Comparison of ENCODE assay signal across 14 cellular contexts in genomic region chr12:52362118-52362726, GRCh38. TPM values are rescaled to one million over a fixed set of nuclear protein-coding genes. Genes with fewer than 3 reads are reported as not detected.
DNase-seq lines count a peak whose midpoint lies in the region; ATAC-seq and TF ChIP-seq lines count a peak whose summit lies in the region.
"Had no signal": no experiment of that assay in that cellular context is flagged by ENCODE, and none has a peak within 500 bp of the region (broad histone marks: within the 10 kb centered on the region; RNA-seq: fewer than 3 reads in every experiment).

No MANE protein-coding gene starts in this region.

- H2AFZ ChIP-seq in GM23338 = no peak overlapping the region

- H3K4me2 ChIP-seq in GM23338 = no peak overlapping the region

- H3K27me3 ChIP-seq in GM23338 (ENCODE audit: insufficient read depth) = no peaks in the 10 kb centered on the region
- H3K27me3 ChIP-seq in kidney epithelial cell (ENCODE audit: control insufficient read depth, insufficient read depth, low read length) = peaks cover 14% of the 10 kb centered on the region
- H3K27me3 ChIP-seq: ascending aorta had no signal

- H3K4me1 Mint-ChIP-seq in GM23338 = peaks cover 9% of the 10 kb centered on the region

- H3K79me2 ChIP-seq in GM23338 (replicated peaks; ENCODE audit: insufficient read depth) = no peaks in the 10 kb centered on the region

- no peaks in the 10 kb centered on the region for H3K4me1 ChIP-seq in GM23338 (ENCODE audit: insufficient read depth)
- H3K4me1 ChIP-seq: ascending aorta, esophagus muscularis mucosa had no signal

- TF ChIP-seq CTCF in GM23338 (conservative IDR thresholded peaks at IDR 0.05; ENCODE audit: low read depth in 2 of 2) = peak; percentile 63 to 64
- peak; percentile 19; the same call in 1 of the 2 replicates for TF ChIP-seq CTCF in VCaP (conservative IDR thresholded peaks at IDR 0.05)
- TF ChIP-seq CTCF in kidney epithelial cell (IDR thresholded peaks at IDR 0.05; ENCODE audit: insufficient read depth, low read length, poor library complexity, severe bottlenecking) = peak; percentile 16

- no peak overlapping the region for H3K4me3 Mint-ChIP-seq in GM23338

- H3K9me3 Mint-ChIP-seq in GM23338 = no peaks in the 10 kb centered on the region

- no peak overlapping the region for H3K27ac Mint-ChIP-seq in GM23338

- H4K20me1 ChIP-seq in GM23338 (replicated peaks; ENCODE audit: insufficient read depth) = no peaks in the 10 kb centered on the region

- DNase-seq in ELR (ENCODE audit: low read depth) (peak; percentile 8), GM23338 (ENCODE audit: low spot score) (peak; percentile 34), kidney epithelial cell (ENCODE audit: low read depth) (no peak), NCI-H1092 (lab: John Stamatoyannopoulos, UW) (no peak), C1 segment of cervical spinal cord (lab: John Stamatoyannopoulos, UW) (no peak), cortex of kidney (lab: John Stamatoyannopoulos, UW) (no peak)
- no peak for DNase-seq in stimulated activated CD4-positive, alpha-beta T cell treated with anti-CD3 and anti-CD28 coated beads, Interleukin-1b, Interleukin-23, amount 100 ng/mL, for 48 hours
- DNase-seq: GDM1, NCI-H1105 treated with DMSO at 0.1 percent for 48 hours, NCI-H774 had no signal

- peak; percentile 59 for ATAC-seq in GM23338

- peaks cover 2% of the 10 kb centered on the region for H3K27me3 Mint-ChIP-seq in GM23338 (ENCODE audit: insufficient read depth, low read depth, poor library complexity)

- H3K9me2 ChIP-seq in GM23338 (ENCODE audit: insufficient read depth) = no peaks in the 10 kb centered on the region

- H3K27ac ChIP-seq in GM23338 (ENCODE audit: low read depth) (no peak overlapping the region), VCaP (no peak overlapping the region)
- H3K27ac ChIP-seq: ascending aorta, esophagus muscularis mucosa had no signal

- no peaks in the 10 kb centered on the region for H3F3A ChIP-seq in GM23338 (replicated peaks; ENCODE audit: low read depth)

- H3K36me3 ChIP-seq in GM23338 (ENCODE audit: insufficient read depth) (no peaks in the 10 kb centered on the region), kidney epithelial cell (ENCODE audit: control insufficient read depth, insufficient read depth, low read length) (no peaks in the 10 kb centered on the region)
- H3K36me3 ChIP-seq: ascending aorta, esophagus muscularis mucosa had no signal

- no peak overlapping the region for H3K4me3 ChIP-seq in GM23338
- H3K4me3 ChIP-seq in kidney epithelial cell (ENCODE audit: low read depth, low read length) = no peak overlapping the region
- H3K4me3 ChIP-seq: ascending aorta, esophagus muscularis mucosa had no signal

- H3K36me3 Mint-ChIP-seq in GM23338 (ENCODE audit: low read depth) = no peaks in the 10 kb centered on the region

TF ChIP-seq in GM23338, 12 proteins besides CTCF, POLR2A, EP300 and RAD21:
- TF ChIP-seq STAT1 (IDR thresholded peaks at IDR 0.05; ENCODE audit: unreplicated experiment) (no peak), ZNF114 (CRISPR knock-in tag; IDR thresholded peaks at IDR 0.05) (no peak), JUNB (IDR thresholded peaks at IDR 0.05; ENCODE audit: unreplicated experiment) (no peak), REST (IDR thresholded peaks at IDR 0.05; ENCODE audit: unreplicated experiment) (no peak), ZNF462 (CRISPR knock-in tag; IDR thresholded peaks at IDR 0.05) (peak; percentile 14; the same call in 1 of the 2 replicates)

RNA-seq across cellular contexts. Expression of gene KRT85, which starts 5.1 kb away (rescaled TPM):
- not detected in 2 replicates for total RNA-seq in GM23338 (2014; rRNA removed; shearing (Covaris generic))
- polyA plus RNA-seq in GM23338 (2016; fragmentation: Nextera tagmentation; extraction: Ambion mirVana) = not detected in 2 replicates
- total RNA-seq in kidney epithelial cell = not detected in 2 replicates
- total RNA-seq: ascending aorta, esophagus muscularis mucosa, myocyte had no signal

RNA-seq across cellular contexts. Expression of gene KRT84, which starts 23.2 kb away (rescaled TPM):
- total RNA-seq in GM23338 (2014; rRNA removed; shearing (Covaris generic)) = not detected in 2 replicates
- polyA plus RNA-seq in GM23338 (2016; fragmentation: Nextera tagmentation; extraction: Ambion mirVana) = not detected in 2 replicates
- total RNA-seq in kidney epithelial cell = not detected in 2 replicates
- total RNA-seq: ascending aorta, esophagus muscularis mucosa, myocyte had no signal

RNA-seq across cellular contexts. Expression of gene KRT83, which starts 41.0 kb away (rescaled TPM):
- not detected in 2 replicates for total RNA-seq in GM23338 (2014; rRNA removed; shearing (Covaris generic))
- polyA plus RNA-seq in GM23338 (2016; fragmentation: Nextera tagmentation; extraction: Ambion mirVana) = not detected in 2 replicates
- not detected in 2 replicates for total RNA-seq in kidney epithelial cell
- total RNA-seq: ascending aorta, esophagus muscularis mucosa, myocyte had no signal

RNA-seq across cellular contexts. Expression of gene KRT82, which starts 43.9 kb away (rescaled TPM):
- total RNA-seq in GM23338 (2014; rRNA removed; shearing (Covaris generic)) = not detected in 2 replicates
- polyA plus RNA-seq in GM23338 (2016; fragmentation: Nextera tagmentation; extraction: Ambion mirVana) = not detected in 2 replicates
- total RNA-seq in kidney epithelial cell = not detected in 2 replicates
- total RNA-seq: ascending aorta, esophagus muscularis mucosa, myocyte had no signal

Comparison
In these comparisons a context has a peak if more than half of its experiments do, and no peak if none do; other contexts are left out.
1. DNase-seq: peak in ELR (single experiment) and GM23338 (single experiment); none in kidney epithelial cell (single experiment), NCI-H1092 (single experiment), stimulated activated CD4-positive, alpha-beta T cell treated with anti-CD3 and anti-CD28 coated beads, Interleukin-1b, Interleukin-23, amount 100 ng/mL, for 48 hours (single experiment), C1 segment of cervical spinal cord (0 of 14) and cortex of kidney (single experiment).
2. Peak in every context shown above with its lines, with median percentiles within 50 percentile points of each other: CTCF ChIP-seq.